Comparison of ENCODE assay signal across 8 cellular contexts in genomic region chr14:91249841-91250616, GRCh38. TPM values are rescaled to one million over a fixed set of nuclear protein-coding genes. Genes with fewer than 3 reads are reported as not detected.
DNase-seq lines count a peak whose midpoint lies in the region; ATAC-seq and TF ChIP-seq lines count a peak whose summit lies in the region.
"Had no signal": no experiment of that assay in that cellular context is flagged by ENCODE, and none has a peak within 500 bp of the region (broad histone marks: within the 10 kb centered on the region; RNA-seq: fewer than 3 reads in every experiment).

No MANE protein-coding gene starts in this region.

- POLR2A ChIA-PET in naive thymus-derived CD8-positive, alpha-beta T cell (lab: Charles Lee), result interaction anchor here (0.5 to 1.4 kb wide), 5 partner anchors 12 to 67 kb away, joined by 3 to 9 read pairs (median 4); no protein-coding TSS in a partner anchor

- H3K9me3 Mint-ChIP-seq in activated naive CD8-positive, alpha-beta T cell (ENCODE audit: low read depth), result peaks cover 4% of the 10 kb centered on the region
- H3K9me3 Mint-ChIP-seq in naive thymus-derived CD8-positive, alpha-beta T cell, result peaks cover 0 to 9% (median 4%) of the 10 kb centered on the region in 9 donors

- TF ChIP-seq CTCF in GM10266 (IDR thresholded peaks at IDR 0.05; ENCODE audit: control insufficient read depth, insufficient read depth, low read depth, missing control alignments), result peak; percentile 27

- peak; percentile 81 for DNase-seq in GM10266 (ENCODE audit: extremely low spot score)
- peak; percentile 97 to 99 for DNase-seq in NCI-H524 (lab: John Stamatoyannopoulos, UW)
- DNase-seq in naive thymus-derived CD8-positive, alpha-beta T cell, result peak in 2 of 10 donors; percentile 39 to 49
- DNase-seq in foreskin melanocyte, result no peak

- H3K4me3 Mint-ChIP-seq in activated naive CD8-positive, alpha-beta T cell, result peak overlapping the region; percentile 38
- peak overlapping the region; percentile 22 to 77 (median 50) for H3K4me3 Mint-ChIP-seq in naive thymus-derived CD8-positive, alpha-beta T cell

- peak overlapping the region; percentile 78 for H3K27ac Mint-ChIP-seq in activated naive CD8-positive, alpha-beta T cell
- H3K27ac Mint-ChIP-seq in naive thymus-derived CD8-positive, alpha-beta T cell, result peak overlapping the region; percentile 81 to 91 (median 90)

- peaks cover 8% of the 10 kb centered on the region for H3K36me3 Mint-ChIP-seq in activated naive CD8-positive, alpha-beta T cell
- H3K36me3 Mint-ChIP-seq in naive thymus-derived CD8-positive, alpha-beta T cell, result peaks cover 0 to 5% (median 2%) of the 10 kb centered on the region in 3 donors

- H3K4me1 Mint-ChIP-seq in activated naive CD8-positive, alpha-beta T cell (ENCODE audit: low read depth), result peaks cover 77% of the 10 kb centered on the region
- peaks cover 33 to 82% (median 74%) of the 10 kb centered on the region in 4 donors for H3K4me1 Mint-ChIP-seq in naive thymus-derived CD8-positive, alpha-beta T cell

- no peaks in the 10 kb centered on the region for H3K27me3 Mint-ChIP-seq in activated naive CD8-positive, alpha-beta T cell
- H3K27me3 Mint-ChIP-seq in naive thymus-derived CD8-positive, alpha-beta T cell, result no peaks in the 10 kb centered on the region

- ATAC-seq in GM19452 (IDR thresholded peaks at IDR 0.05; ENCODE audit: unreplicated experiment) (peak; percentile 91), HG03378 (IDR thresholded peaks at IDR 0.05; ENCODE audit: unreplicated experiment) (peak; percentile 86)
- ATAC-seq in naive thymus-derived CD8-positive, alpha-beta T cell, result peak in 1 of 2 donors; percentile 13
- ATAC-seq: right cardiac atrium had no signal

RNA-seq across cellular contexts. Expression of gene GPR68, which starts 5.5 kb away (rescaled TPM):
- total RNA-seq in naive thymus-derived CD8-positive, alpha-beta T cell, result under 1 TPM; 0.60 to 0.73 TPM
- polyA plus RNA-seq in naive thymus-derived CD8-positive, alpha-beta T cell, result 1 to 10 TPM in 1 of 3 donors, under 1 TPM in 2; 0.15 to 7.9 (median 0.82) TPM
